1 cellular context compared by ENCODE assay signal in genomic region chr3:71380096-71380495, GRCh38.
TF ChIP-seq lines count a peak whose summit lies in the region.

No MANE protein-coding gene starts in this region.

TF ChIP-seq in GM23338, 12 proteins besides CTCF, POLR2A, EP300 and RAD21 (continued from another document):
- TF ChIP-seq ETS1 (IDR thresholded peaks at IDR 0.05) (no peak), EZH2phosphoT487 (IDR thresholded peaks at IDR 0.05; ENCODE audit: unreplicated experiment) (no peak), POLR2AphosphoS5 (IDR thresholded peaks at IDR 0.05; ENCODE audit: low read depth) (no peak), EZH2 (IDR thresholded peaks at IDR 0.05; ENCODE audit: low read depth, unreplicated experiment) (no peak), STAT1 (IDR thresholded peaks at IDR 0.05; ENCODE audit: unreplicated experiment) (no peak), NANOG (IDR thresholded peaks at IDR 0.05; ENCODE audit: borderline replicate concordance) (no peak)
